20 cellular contexts compared by ENCODE assay signal in the genomic region with DNA sequence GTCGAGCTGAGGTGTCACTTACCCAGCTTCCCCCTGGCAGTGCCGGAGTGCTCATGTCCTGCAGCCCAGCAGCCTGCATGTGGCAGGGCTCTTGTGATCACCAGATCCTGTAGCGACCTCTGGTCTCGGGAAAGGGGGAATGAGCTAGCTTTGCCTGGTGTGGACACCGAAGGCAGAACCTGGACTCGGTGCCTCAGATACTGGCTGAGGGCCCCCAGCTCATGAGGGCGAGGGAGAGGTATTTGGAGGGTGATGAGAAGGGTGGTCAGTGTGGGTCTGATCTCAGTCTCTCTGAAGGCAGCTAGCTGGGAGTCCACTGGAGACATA. TPM values are rescaled to one million over a fixed set of nuclear protein-coding genes. Genes with fewer than 3 reads are reported as not detected.
A peak's percentile ranks its signal among the peaks of the same experiment; 100 is the strongest.
DNase-seq lines count a peak whose midpoint lies in the region; ATAC-seq and TF ChIP-seq lines count a peak whose summit lies in the region.
"Had no signal": no experiment of that assay in that cellular context is flagged by ENCODE, and none has a peak within 500 bp of the region (broad histone marks: within the 10 kb centered on the region; RNA-seq: fewer than 3 reads in every experiment).

No MANE protein-coding gene starts in this region.

- H3K4me1 ChIP-seq in CD8-positive, alpha-beta T cell (ENCODE audit: insufficient read depth, low read length), result peaks cover 37% of the 10 kb centered on the region
- no peaks in the 10 kb centered on the region for H3K4me1 ChIP-seq in prostate gland (replicated peaks)

- peaks cover 38% of the 10 kb centered on the region for H3K4me1 Mint-ChIP-seq in activated CD4-positive, alpha-beta memory T cell treated with anti-CD3 and anti-CD28 coated beads for 36 hours (ENCODE audit: low read depth)
- peaks cover 16% of the 10 kb centered on the region for H3K4me1 Mint-ChIP-seq in activated CD4-positive, alpha-beta memory T cell treated with anti-CD3 and anti-CD28 coated beads, Interleukin-2, amount 10 ng/mL, durations not matched to agents 7 days and 5 days
- peaks cover 34% of the 10 kb centered on the region for H3K4me1 Mint-ChIP-seq in CD8-positive, alpha-beta T cell (ENCODE audit: low read depth)

- H3K27me3 Mint-ChIP-seq in activated CD4-positive, alpha-beta memory T cell treated with anti-CD3 and anti-CD28 coated beads for 36 hours, result no peaks in the 10 kb centered on the region
- H3K27me3 Mint-ChIP-seq in activated CD4-positive, alpha-beta memory T cell treated with anti-CD3 and anti-CD28 coated beads, Interleukin-2, amount 10 ng/mL, durations not matched to agents 7 days and 5 days, result no peaks in the 10 kb centered on the region
- H3K27me3 Mint-ChIP-seq in CD8-positive, alpha-beta T cell (ENCODE audit: low read depth), result no peaks in the 10 kb centered on the region
- H3K27me3 Mint-ChIP-seq: CD4-positive, alpha-beta memory T cell had no signal

- DNase-seq in activated CD4-positive, alpha-beta memory T cell treated with anti-CD3 and anti-CD28 coated beads for 36 hours, result peak; percentile 6
- no peak for DNase-seq in activated CD4-positive, alpha-beta memory T cell treated with anti-CD3 and anti-CD28 coated beads, Interleukin-2, amount 10 ng/mL, durations not matched to agents 7 days and 5 days
- no peak for DNase-seq in CD8-positive, alpha-beta T cell
- DNase-seq in ecto neural progenitor cell (ENCODE audit: low spot score) (peak; percentile 40), posterior vena cava (ENCODE audit: low spot score) (peak; percentile 41), prostate gland (ENCODE audit: low spot score) (no peak), Right ventricle myocardium superior (no peak), KG1 (lab: John Stamatoyannopoulos, UW) (no peak)
- DNase-seq: BE2C; CD4-positive, alpha-beta memory T cell; DMS53; NCI-H1105 treated with DMSO at 0.1 percent for 48 hours; NCI-H187; NCI-H2227 treated with DMSO at 0.1 percent for 48 hours; NCI-H510A treated with DMSO at 0.1 percent for 48 hours; NCI-H774; SHP77 had no signal

- no peak overlapping the region for H3K4me3 ChIP-seq in CD8-positive, alpha-beta T cell (ENCODE audit: low read depth, low read length)
- H3K4me3 ChIP-seq in prostate gland, result no peak overlapping the region
- H3K4me3 ChIP-seq: K562 had no signal

- no peak overlapping the region for H3K4me3 Mint-ChIP-seq in activated CD4-positive, alpha-beta memory T cell treated with anti-CD3 and anti-CD28 coated beads for 36 hours
- H3K4me3 Mint-ChIP-seq in activated CD4-positive, alpha-beta memory T cell treated with anti-CD3 and anti-CD28 coated beads, Interleukin-2, amount 10 ng/mL, durations not matched to agents 7 days and 5 days, result no peak overlapping the region
- H3K4me3 Mint-ChIP-seq in CD8-positive, alpha-beta T cell, result no peak overlapping the region

- POLR2A ChIA-PET in activated CD4-positive, alpha-beta memory T cell treated with anti-CD3 and anti-CD28 coated beads for 36 hours (lab: Charles Lee), result interaction anchor here (0.7 kb wide), 1 partner anchor 10 kb away, joined by 4 read pairs; no protein-coding TSS in a partner anchor
- POLR2A ChIA-PET in activated CD4-positive, alpha-beta memory T cell treated with anti-CD3 and anti-CD28 coated beads, Interleukin-2, amount 10 ng/mL, durations not matched to agents 7 days and 5 days (lab: Charles Lee), result interaction anchor here (3.6 kb wide), 1 partner anchor 11 kb away, joined by 26 read pairs; no protein-coding TSS in a partner anchor
- POLR2A ChIA-PET in CD8-positive, alpha-beta T cell (lab: Charles Lee), result no interaction called here

- CTCF ChIA-PET in activated CD4-positive, alpha-beta memory T cell treated with anti-CD3 and anti-CD28 coated beads for 36 hours (lab: Charles Lee), result interaction anchor here (0.9 to 1.3 kb wide), 4 partner anchors 10 to 76 kb away, joined by 3 to 4 read pairs (median 3); no protein-coding TSS in a partner anchor
- CTCF ChIA-PET in activated CD4-positive, alpha-beta memory T cell treated with anti-CD3 and anti-CD28 coated beads, Interleukin-2, amount 10 ng/mL, durations not matched to agents 7 days and 5 days (lab: Charles Lee), result no interaction called here
- CTCF ChIA-PET in CD8-positive, alpha-beta T cell (lab: Charles Lee), result interaction anchor here (1.0 to 2.0 kb wide), 5 partner anchors 10 to 33 kb away, joined by 3 to 9 read pairs (median 3); no protein-coding TSS in a partner anchor

- peak overlapping the region; percentile 42 for H3K27ac Mint-ChIP-seq in activated CD4-positive, alpha-beta memory T cell treated with anti-CD3 and anti-CD28 coated beads for 36 hours
- H3K27ac Mint-ChIP-seq in activated CD4-positive, alpha-beta memory T cell treated with anti-CD3 and anti-CD28 coated beads, Interleukin-2, amount 10 ng/mL, durations not matched to agents 7 days and 5 days, result no peak overlapping the region
- peak overlapping the region; percentile 79 for H3K27ac Mint-ChIP-seq in CD8-positive, alpha-beta T cell

- peaks cover 16% of the 10 kb centered on the region for H3K9me3 Mint-ChIP-seq in activated CD4-positive, alpha-beta memory T cell treated with anti-CD3 and anti-CD28 coated beads for 36 hours
- H3K9me3 Mint-ChIP-seq in activated CD4-positive, alpha-beta memory T cell treated with anti-CD3 and anti-CD28 coated beads, Interleukin-2, amount 10 ng/mL, durations not matched to agents 7 days and 5 days, result peaks cover 7% of the 10 kb centered on the region
- H3K9me3 Mint-ChIP-seq in CD8-positive, alpha-beta T cell, result peaks cover 6% of the 10 kb centered on the region

- H3K36me3 Mint-ChIP-seq in activated CD4-positive, alpha-beta memory T cell treated with anti-CD3 and anti-CD28 coated beads for 36 hours, result peaks cover 8% of the 10 kb centered on the region
- peaks cover 26% of the 10 kb centered on the region for H3K36me3 Mint-ChIP-seq in activated CD4-positive, alpha-beta memory T cell treated with anti-CD3 and anti-CD28 coated beads, Interleukin-2, amount 10 ng/mL, durations not matched to agents 7 days and 5 days (ENCODE audit: low read depth)
- H3K36me3 Mint-ChIP-seq in CD8-positive, alpha-beta T cell, result no peaks in the 10 kb centered on the region

- no peak for ATAC-seq in CD8-positive, alpha-beta T cell
- ATAC-seq in Right ventricle myocardium superior (ENCODE audit: poor library complexity), result no peak
- ATAC-seq: HCT116, K562 had no signal

- H3K9me3 ChIP-seq in CD8-positive, alpha-beta T cell (ENCODE audit: low read length), result peaks cover 3% of the 10 kb centered on the region
- no peaks in the 10 kb centered on the region for H3K9me3 ChIP-seq in prostate gland
- H3K9me3 ChIP-seq: BE2C had no signal

- no peaks in the 10 kb centered on the region for H3K27me3 ChIP-seq in CD8-positive, alpha-beta T cell (ENCODE audit: insufficient read depth, low read length)
- no peaks in the 10 kb centered on the region for H3K27me3 ChIP-seq in prostate gland (replicated peaks; ENCODE audit: insufficient read depth)
- H3K27me3 ChIP-seq: BE2C had no signal

- TF ChIP-seq CTCF in CD8-positive, alpha-beta T cell (IDR thresholded peaks at IDR 0.05), result no peak
- no peak for TF ChIP-seq CTCF in prostate gland (IDR thresholded peaks at IDR 0.05)

- 88% methylated on average over 6 of the region's 7 CpGs for WGBS in prostate gland

- no peak for TF ChIP-seq POLR2A in prostate gland (IDR thresholded peaks at IDR 0.05)

- no peaks in the 10 kb centered on the region for H3K36me3 ChIP-seq in CD8-positive, alpha-beta T cell (ENCODE audit: insufficient read depth, low read length)
- H3K36me3 ChIP-seq in prostate gland, result no peaks in the 10 kb centered on the region
- H3K36me3 ChIP-seq: BE2C had no signal

- H3K27ac ChIP-seq in CD8-positive, alpha-beta T cell (ENCODE audit: low read depth, low read length), result no peak overlapping the region
- H3K27ac ChIP-seq in prostate gland, result no peak overlapping the region

- intact Hi-C loops in activated CD4-positive, alpha-beta memory T cell treated with anti-CD3 and anti-CD28 coated beads for 36 hours (cut with micrococcal nuclease), result no loop called here
- intact Hi-C loops in CD8-positive, alpha-beta T cell (cut with DNase I, micrococcal nuclease), result loop anchor here in 1 of 2 experiments (10.0 kb wide), 1 partner anchor 393 kb away; the partner anchor contains the start of gene NOL4L
- intact Hi-C loops in posterior vena cava (cut with DNase I) (no loop called here), prostate gland (cut with DNase I) (no loop called here), Right ventricle myocardium superior (cut with DNase I) (no loop called here)

RNA-seq across cellular contexts. Expression of gene SUN5, which starts 26.3 kb away (rescaled TPM):
- not detected for total RNA-seq in activated CD4-positive, alpha-beta memory T cell treated with anti-CD3 and anti-CD28 coated beads for 36 hours
- not detected for total RNA-seq in activated CD4-positive, alpha-beta memory T cell treated with anti-CD3 and anti-CD28 coated beads, Interleukin-2, amount 10 ng/mL, durations not matched to agents 7 days and 5 days
- total RNA-seq in CD8-positive, alpha-beta T cell, result not detected
- total RNA-seq in posterior vena cava (not detected), prostate gland (1 to 10 TPM in 1 of 2 donors, not detected in 1; 4.7 TPM), Right ventricle myocardium superior (not detected)
- total RNA-seq: CD4-positive, alpha-beta memory T cell; K562; OCI-LY7 had no signal

RNA-seq across cellular contexts. Expression of gene BPIFB2, which starts 29.5 kb away (rescaled TPM):
- total RNA-seq in activated CD4-positive, alpha-beta memory T cell treated with anti-CD3 and anti-CD28 coated beads for 36 hours, result not detected
- total RNA-seq in activated CD4-positive, alpha-beta memory T cell treated with anti-CD3 and anti-CD28 coated beads, Interleukin-2, amount 10 ng/mL, durations not matched to agents 7 days and 5 days, result not detected
- total RNA-seq in CD8-positive, alpha-beta T cell, result not detected
- total RNA-seq in posterior vena cava (not detected), prostate gland (1 to 10 TPM in 1 of 2 donors, not detected in 1; 5.1 TPM), Right ventricle myocardium superior (not detected)
- total RNA-seq: CD4-positive, alpha-beta memory T cell; K562; OCI-LY7 had no signal

RNA-seq across cellular contexts. Expression of gene BPIFB6, which starts 53.5 kb away (rescaled TPM):
- total RNA-seq in activated CD4-positive, alpha-beta memory T cell treated with anti-CD3 and anti-CD28 coated beads for 36 hours, result not detected
- not detected for total RNA-seq in activated CD4-positive, alpha-beta memory T cell treated with anti-CD3 and anti-CD28 coated beads, Interleukin-2, amount 10 ng/mL, durations not matched to agents 7 days and 5 days
- not detected for total RNA-seq in CD8-positive, alpha-beta T cell
- total RNA-seq in posterior vena cava (not detected), prostate gland (not detected), Right ventricle myocardium superior (not detected)
- total RNA-seq: CD4-positive, alpha-beta memory T cell; K562; OCI-LY7 had no signal

Comparison
In these comparisons a context has a peak if more than half of its experiments do, and no peak if none do; other contexts are left out.
1. DNase-seq: peak in activated CD4-positive, alpha-beta memory T cell treated with anti-CD3 and anti-CD28 coated beads for 36 hours (single experiment), ecto neural progenitor cell (single experiment) and posterior vena cava (single experiment); none in activated CD4-positive, alpha-beta memory T cell treated with anti-CD3 and anti-CD28 coated beads, Interleukin-2, amount 10 ng/mL, durations not matched to agents 7 days and 5 days (single experiment), CD8-positive, alpha-beta T cell (0 of 7), prostate gland (single experiment), Right ventricle myocardium superior (single experiment) and KG1 (single experiment).